1 cellular context compared by ENCODE assay signal in the genomic region with DNA sequence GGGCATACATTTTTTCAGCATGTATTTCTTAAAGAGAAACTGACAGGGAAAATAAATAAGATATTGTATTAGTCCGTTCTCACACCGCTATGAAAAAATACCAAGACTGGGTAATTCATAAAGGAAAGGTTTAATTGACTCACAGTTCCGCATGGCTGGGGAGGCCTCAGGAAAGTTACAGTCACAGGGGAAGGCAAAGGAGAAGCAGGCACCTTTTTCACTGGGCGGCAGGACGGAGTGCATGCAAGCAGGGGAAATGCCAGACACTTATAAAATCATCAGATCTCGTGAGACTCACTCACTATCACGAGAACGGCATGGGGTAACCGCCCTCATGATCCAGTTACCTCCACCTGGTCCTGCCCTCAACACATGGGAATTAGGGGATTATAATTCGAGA.
A peak's percentile ranks its signal among the peaks of the same experiment; 100 is the strongest.
TF ChIP-seq lines count a peak whose summit lies in the region.

No MANE protein-coding gene starts in this region.

TF ChIP-seq in GM12878, 131 proteins besides CTCF, POLR2A, EP300 and RAD21 (continued from another document and continues in another):
- TF ChIP-seq, protein P1, sequence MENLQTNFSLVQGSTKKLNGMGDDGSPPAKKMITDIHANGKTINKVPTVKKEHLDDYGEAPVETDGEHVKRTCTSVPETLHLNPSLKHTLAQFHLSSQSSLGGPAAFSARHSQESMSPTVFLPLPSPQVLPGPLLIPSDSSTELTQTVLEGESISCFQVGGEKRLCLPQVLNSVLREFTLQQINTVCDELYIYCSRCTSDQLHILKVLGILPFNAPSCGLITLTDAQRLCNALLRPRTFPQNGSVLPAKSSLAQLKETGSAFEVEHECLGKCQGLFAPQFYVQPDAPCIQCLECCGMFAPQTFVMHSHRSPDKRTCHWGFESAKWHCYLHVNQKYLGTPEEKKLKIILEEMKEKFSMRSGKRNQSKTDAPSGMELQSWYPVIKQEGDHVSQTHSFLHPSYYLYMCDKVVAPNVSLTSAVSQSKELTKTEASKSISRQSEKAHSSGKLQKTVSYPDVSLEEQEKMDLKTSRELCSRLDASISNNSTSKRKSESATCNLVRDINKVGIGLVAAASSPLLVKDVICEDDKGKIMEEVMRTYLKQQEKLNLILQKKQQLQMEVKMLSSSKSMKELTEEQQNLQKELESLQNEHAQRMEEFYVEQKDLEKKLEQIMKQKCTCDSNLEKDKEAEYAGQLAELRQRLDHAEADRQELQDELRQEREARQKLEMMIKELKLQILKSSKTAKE (IDR thresholded peaks at IDR 0.05; ENCODE audit: low read depth, poor library complexity, severe bottlenecking) = no peak
- TF ChIP-seq, protein P2, sequence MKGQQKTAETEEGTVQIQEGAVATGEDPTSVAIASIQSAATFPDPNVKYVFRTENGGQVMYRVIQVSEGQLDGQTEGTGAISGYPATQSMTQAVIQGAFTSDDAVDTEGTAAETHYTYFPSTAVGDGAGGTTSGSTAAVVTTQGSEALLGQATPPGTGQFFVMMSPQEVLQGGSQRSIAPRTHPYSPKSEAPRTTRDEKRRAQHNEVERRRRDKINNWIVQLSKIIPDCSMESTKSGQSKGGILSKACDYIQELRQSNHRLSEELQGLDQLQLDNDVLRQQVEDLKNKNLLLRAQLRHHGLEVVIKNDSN (IDR thresholded peaks at IDR 0.05; ENCODE audit: borderline replicate concordance, extremely low read length, insufficient read depth, low read depth, low read length) = no peak
- TF ChIP-seq, protein P3, sequence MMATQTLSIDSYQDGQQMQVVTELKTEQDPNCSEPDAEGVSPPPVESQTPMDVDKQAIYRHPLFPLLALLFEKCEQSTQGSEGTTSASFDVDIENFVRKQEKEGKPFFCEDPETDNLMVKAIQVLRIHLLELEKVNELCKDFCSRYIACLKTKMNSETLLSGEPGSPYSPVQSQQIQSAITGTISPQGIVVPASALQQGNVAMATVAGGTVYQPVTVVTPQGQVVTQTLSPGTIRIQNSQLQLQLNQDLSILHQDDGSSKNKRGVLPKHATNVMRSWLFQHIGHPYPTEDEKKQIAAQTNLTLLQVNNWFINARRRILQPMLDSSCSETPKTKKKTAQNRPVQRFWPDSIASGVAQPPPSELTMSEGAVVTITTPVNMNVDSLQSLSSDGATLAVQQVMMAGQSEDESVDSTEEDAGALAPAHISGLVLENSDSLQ (IDR thresholded peaks at IDR 0.05) = no peak
- TF ChIP-seq, protein P4, sequence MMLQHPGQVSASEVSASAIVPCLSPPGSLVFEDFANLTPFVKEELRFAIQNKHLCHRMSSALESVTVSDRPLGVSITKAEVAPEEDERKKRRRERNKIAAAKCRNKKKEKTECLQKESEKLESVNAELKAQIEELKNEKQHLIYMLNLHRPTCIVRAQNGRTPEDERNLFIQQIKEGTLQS (IDR thresholded peaks at IDR 0.05; ENCODE audit: borderline replicate concordance, extremely low read depth, low read depth, low read length) = no peak
- TF ChIP-seq KDM1A (IDR thresholded peaks at IDR 0.05; ENCODE audit: borderline replicate concordance) (no peak), ZNF24 (IDR thresholded peaks at IDR 0.05) (no peak), SUPT20H (IDR thresholded peaks at IDR 0.05; ENCODE audit: borderline replicate concordance, control insufficient read depth, low read depth, low read length) (no peak), MTA3 (IDR thresholded peaks at IDR 0.05; ENCODE audit: borderline replicate concordance, low read length) (no peak), IKZF2 (IDR thresholded peaks at IDR 0.05) (peak; percentile 61 to 62; a peak in 2 of 4 replicates), ZNF207 (IDR thresholded peaks at IDR 0.05; ENCODE audit: borderline replicate concordance) (no peak), SMAD1 (IDR thresholded peaks at IDR 0.05; ENCODE audit: low read depth, partially characterized antibody) (no peak), CBFB (IDR thresholded peaks at IDR 0.05; ENCODE audit: low read depth) (peak; percentile 93), CBX3 (IDR thresholded peaks at IDR 0.05; ENCODE audit: borderline replicate concordance, low read depth) (no peak), HDGF (IDR thresholded peaks at IDR 0.05) (no peak), RFX5 (IDR thresholded peaks at IDR 0.05; ENCODE audit: low read depth, low read length) (no peak), HCFC1 (IDR thresholded peaks at IDR 0.05; ENCODE audit: low read length) (no peak), CEBPB (IDR thresholded peaks at IDR 0.05; ENCODE audit: borderline replicate concordance in 1 of 2, low read depth in 2 of 2, low read length in 2 of 2) (no peak), NFYA (IDR thresholded peaks at IDR 0.05; ENCODE audit: borderline replicate concordance, low read depth, low read length) (no peak), FOXM1 (IDR thresholded peaks at IDR 0.05; ENCODE audit: low read depth, low read length) (no peak), CHD1 (IDR thresholded peaks at IDR 0.05; ENCODE audit: low read depth, low read length) (no peak), GABPA (IDR thresholded peaks at IDR 0.05; ENCODE audit: low read depth) (no peak), CREB1 (IDR thresholded peaks at IDR 0.05; ENCODE audit: low read depth) (no peak), BRCA1 (IDR thresholded peaks at IDR 0.05; ENCODE audit: low read depth, low read length) (peak; percentile 83), ESRRA (IDR thresholded peaks at IDR 0.05; ENCODE audit: low read length) (no peak), ZBED1 (IDR thresholded peaks at IDR 0.05; ENCODE audit: borderline replicate concordance) (peak; percentile 67; the same call in 1 of the 2 replicates), STAT3 (IDR thresholded peaks at IDR 0.05; ENCODE audit: low read depth, low read length) (no peak), BACH1 (IDR thresholded peaks at IDR 0.05; ENCODE audit: borderline replicate concordance) (peak; percentile 32; the same call in 1 of the 2 replicates), FOS (IDR thresholded peaks at IDR 0.05; ENCODE audit: borderline replicate concordance, extremely low read depth, insufficient read length) (no peak), NBN (IDR thresholded peaks at IDR 0.05) (no peak), NR2C1 (IDR thresholded peaks at IDR 0.05) (no peak), CHD4 (IDR thresholded peaks at IDR 0.05) (no peak)
- TF ChIP-seq, protein P5, sequence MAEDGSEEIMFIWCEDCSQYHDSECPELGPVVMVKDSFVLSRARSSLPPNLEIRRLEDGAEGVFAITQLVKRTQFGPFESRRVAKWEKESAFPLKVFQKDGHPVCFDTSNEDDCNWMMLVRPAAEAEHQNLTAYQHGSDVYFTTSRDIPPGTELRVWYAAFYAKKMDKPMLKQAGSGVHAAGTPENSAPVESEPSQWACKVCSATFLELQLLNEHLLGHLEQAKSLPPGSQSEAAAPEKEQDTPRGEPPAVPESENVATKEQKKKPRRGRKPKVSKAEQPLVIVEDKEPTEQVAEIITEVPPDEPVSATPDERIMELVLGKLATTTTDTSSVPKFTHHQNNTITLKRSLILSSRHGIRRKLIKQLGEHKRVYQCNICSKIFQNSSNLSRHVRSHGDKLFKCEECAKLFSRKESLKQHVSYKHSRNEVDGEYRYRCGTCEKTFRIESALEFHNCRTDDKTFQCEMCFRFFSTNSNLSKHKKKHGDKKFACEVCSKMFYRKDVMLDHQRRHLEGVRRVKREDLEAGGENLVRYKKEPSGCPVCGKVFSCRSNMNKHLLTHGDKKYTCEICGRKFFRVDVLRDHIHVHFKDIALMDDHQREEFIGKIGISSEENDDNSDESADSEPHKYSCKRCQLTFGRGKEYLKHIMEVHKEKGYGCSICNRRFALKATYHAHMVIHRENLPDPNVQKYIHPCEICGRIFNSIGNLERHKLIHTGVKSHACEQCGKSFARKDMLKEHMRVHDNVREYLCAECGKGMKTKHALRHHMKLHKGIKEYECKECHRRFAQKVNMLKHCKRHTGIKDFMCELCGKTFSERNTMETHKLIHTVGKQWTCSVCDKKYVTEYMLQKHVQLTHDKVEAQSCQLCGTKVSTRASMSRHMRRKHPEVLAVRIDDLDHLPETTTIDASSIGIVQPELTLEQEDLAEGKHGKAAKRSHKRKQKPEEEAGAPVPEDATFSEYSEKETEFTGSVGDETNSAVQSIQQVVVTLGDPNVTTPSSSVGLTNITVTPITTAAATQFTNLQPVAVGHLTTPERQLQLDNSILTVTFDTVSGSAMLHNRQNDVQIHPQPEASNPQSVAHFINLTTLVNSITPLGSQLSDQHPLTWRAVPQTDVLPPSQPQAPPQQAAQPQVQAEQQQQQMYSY (CRISPR knock-in tag; IDR thresholded peaks at IDR 0.05) = no peak
- TF ChIP-seq, protein P6, sequence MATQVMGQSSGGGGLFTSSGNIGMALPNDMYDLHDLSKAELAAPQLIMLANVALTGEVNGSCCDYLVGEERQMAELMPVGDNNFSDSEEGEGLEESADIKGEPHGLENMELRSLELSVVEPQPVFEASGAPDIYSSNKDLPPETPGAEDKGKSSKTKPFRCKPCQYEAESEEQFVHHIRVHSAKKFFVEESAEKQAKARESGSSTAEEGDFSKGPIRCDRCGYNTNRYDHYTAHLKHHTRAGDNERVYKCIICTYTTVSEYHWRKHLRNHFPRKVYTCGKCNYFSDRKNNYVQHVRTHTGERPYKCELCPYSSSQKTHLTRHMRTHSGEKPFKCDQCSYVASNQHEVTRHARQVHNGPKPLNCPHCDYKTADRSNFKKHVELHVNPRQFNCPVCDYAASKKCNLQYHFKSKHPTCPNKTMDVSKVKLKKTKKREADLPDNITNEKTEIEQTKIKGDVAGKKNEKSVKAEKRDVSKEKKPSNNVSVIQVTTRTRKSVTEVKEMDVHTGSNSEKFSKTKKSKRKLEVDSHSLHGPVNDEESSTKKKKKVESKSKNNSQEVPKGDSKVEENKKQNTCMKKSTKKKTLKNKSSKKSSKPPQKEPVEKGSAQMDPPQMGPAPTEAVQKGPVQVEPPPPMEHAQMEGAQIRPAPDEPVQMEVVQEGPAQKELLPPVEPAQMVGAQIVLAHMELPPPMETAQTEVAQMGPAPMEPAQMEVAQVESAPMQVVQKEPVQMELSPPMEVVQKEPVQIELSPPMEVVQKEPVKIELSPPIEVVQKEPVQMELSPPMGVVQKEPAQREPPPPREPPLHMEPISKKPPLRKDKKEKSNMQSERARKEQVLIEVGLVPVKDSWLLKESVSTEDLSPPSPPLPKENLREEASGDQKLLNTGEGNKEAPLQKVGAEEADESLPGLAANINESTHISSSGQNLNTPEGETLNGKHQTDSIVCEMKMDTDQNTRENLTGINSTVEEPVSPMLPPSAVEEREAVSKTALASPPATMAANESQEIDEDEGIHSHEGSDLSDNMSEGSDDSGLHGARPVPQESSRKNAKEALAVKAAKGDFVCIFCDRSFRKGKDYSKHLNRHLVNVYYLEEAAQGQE (IDR thresholded peaks at IDR 0.05; ENCODE audit: low read depth, low read length) = no peak
- TF ChIP-seq, protein P7, sequence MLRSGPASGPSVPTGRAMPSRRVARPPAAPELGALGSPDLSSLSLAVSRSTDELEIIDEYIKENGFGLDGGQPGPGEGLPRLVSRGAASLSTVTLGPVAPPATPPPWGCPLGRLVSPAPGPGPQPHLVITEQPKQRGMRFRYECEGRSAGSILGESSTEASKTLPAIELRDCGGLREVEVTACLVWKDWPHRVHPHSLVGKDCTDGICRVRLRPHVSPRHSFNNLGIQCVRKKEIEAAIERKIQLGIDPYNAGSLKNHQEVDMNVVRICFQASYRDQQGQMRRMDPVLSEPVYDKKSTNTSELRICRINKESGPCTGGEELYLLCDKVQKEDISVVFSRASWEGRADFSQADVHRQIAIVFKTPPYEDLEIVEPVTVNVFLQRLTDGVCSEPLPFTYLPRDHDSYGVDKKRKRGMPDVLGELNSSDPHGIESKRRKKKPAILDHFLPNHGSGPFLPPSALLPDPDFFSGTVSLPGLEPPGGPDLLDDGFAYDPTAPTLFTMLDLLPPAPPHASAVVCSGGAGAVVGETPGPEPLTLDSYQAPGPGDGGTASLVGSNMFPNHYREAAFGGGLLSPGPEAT (IDR thresholded peaks at IDR 0.05; ENCODE audit: low read depth) = 0 out of 2 replicates have a peak, but pooled peaks have one; percentile 21
- TF ChIP-seq, protein P8, sequence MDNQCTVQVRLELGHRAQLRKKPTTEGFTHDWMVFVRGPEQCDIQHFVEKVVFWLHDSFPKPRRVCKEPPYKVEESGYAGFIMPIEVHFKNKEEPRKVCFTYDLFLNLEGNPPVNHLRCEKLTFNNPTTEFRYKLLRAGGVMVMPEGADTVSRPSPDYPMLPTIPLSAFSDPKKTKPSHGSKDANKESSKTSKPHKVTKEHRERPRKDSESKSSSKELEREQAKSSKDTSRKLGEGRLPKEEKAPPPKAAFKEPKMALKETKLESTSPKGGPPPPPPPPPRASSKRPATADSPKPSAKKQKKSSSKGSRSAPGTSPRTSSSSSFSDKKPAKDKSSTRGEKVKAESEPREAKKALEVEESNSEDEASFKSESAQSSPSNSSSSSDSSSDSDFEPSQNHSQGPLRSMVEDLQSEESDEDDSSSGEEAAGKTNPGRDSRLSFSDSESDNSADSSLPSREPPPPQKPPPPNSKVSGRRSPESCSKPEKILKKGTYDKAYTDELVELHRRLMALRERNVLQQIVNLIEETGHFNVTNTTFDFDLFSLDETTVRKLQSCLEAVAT (IDR thresholded peaks at IDR 0.05) = no peak
- TF ChIP-seq, protein P9, sequence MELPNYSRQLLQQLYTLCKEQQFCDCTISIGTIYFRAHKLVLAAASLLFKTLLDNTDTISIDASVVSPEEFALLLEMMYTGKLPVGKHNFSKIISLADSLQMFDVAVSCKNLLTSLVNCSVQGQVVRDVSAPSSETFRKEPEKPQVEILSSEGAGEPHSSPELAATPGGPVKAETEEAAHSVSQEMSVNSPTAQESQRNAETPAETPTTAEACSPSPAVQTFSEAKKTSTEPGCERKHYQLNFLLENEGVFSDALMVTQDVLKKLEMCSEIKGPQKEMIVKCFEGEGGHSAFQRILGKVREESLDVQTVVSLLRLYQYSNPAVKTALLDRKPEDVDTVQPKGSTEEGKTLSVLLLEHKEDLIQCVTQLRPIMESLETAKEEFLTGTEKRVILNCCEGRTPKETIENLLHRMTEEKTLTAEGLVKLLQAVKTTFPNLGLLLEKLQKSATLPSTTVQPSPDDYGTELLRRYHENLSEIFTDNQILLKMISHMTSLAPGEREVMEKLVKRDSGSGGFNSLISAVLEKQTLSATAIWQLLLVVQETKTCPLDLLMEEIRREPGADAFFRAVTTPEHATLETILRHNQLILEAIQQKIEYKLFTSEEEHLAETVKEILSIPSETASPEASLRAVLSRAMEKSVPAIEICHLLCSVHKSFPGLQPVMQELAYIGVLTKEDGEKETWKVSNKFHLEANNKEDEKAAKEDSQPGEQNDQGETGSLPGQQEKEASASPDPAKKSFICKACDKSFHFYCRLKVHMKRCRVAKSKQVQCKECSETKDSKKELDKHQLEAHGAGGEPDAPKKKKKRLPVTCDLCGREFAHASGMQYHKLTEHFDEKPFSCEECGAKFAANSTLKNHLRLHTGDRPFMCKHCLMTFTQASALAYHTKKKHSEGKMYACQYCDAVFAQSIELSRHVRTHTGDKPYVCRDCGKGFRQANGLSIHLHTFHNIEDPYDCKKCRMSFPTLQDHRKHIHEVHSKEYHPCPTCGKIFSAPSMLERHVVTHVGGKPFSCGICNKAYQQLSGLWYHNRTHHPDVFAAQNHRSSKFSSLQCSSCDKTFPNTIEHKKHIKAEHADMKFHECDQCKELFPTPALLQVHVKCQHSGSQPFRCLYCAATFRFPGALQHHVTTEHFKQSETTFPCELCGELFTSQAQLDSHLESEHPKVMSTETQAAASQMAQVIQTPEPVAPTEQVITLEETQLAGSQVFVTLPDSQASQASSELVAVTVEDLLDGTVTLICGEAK (IDR thresholded peaks at IDR 0.05; ENCODE audit: borderline replicate concordance) = no peak
